8 cellular contexts compared by ENCODE assay signal in genomic region chr20:34705008-34705382, GRCh38. TPM values are rescaled to one million over a fixed set of nuclear protein-coding genes. Genes with fewer than 3 reads are reported as not detected.
DNase-seq lines count a peak whose midpoint lies in the region; ATAC-seq and TF ChIP-seq lines count a peak whose summit lies in the region.

No MANE protein-coding gene starts in this region.

- H3K27me3 Mint-ChIP-seq in memory B cell: peaks cover 4% of the 10 kb centered on the region

- H3K4me1 ChIP-seq in left ventricle myocardium inferior: peaks cover 61% of the 10 kb centered on the region
- H3K4me1 ChIP-seq in uterus: no peaks in the 10 kb centered on the region

- H3K27me3 ChIP-seq in left ventricle myocardium inferior (ENCODE audit: low read depth) (no peaks in the 10 kb centered on the region), uterus (no peaks in the 10 kb centered on the region)

- intact Hi-C loops in left ventricle myocardium inferior (cut with micrococcal nuclease) (no loop called here), cardiac septum (cut with DNase I) (loop anchor here (2.0 to 10.0 kb wide), 3 partner anchors 28 to 390 kb away; partner anchors contain the start of gene PIGU), uterus (cut with DNase I; ENCODE audit: low total_unique reads) (no loop called here)

- no peaks in the 10 kb centered on the region for H3K36me3 Mint-ChIP-seq in memory B cell

- ATAC-seq in memory B cell (ENCODE audit: low read depth): no peak

- peaks cover 24% of the 10 kb centered on the region for H3K4me1 Mint-ChIP-seq in memory B cell

- H3K4me3 ChIP-seq in left ventricle myocardium inferior (peak overlapping the region; percentile 79), uterus (peak overlapping the region; percentile 84 to 92)

- H3K36me3 ChIP-seq in left ventricle myocardium inferior (no peaks in the 10 kb centered on the region), uterus (no peaks in the 10 kb centered on the region)

- H3K27ac ChIP-seq in left ventricle myocardium inferior (replicated peaks): peak overlapping the region; percentile 99
- peak overlapping the region; percentile 98 for H3K27ac ChIP-seq in uterus

- H3K4me3 Mint-ChIP-seq in memory B cell: peak overlapping the region; percentile 89

- no peaks in the 10 kb centered on the region for H3K9me3 Mint-ChIP-seq in memory B cell

- DNase-seq in left ventricle myocardium inferior (no peak), cardiac septum (ENCODE audit: low spot score) (no peak), astrocyte of the hippocampus (ENCODE audit: low read depth, low spot score) (peak; percentile 21), memory B cell (ENCODE audit: low spot score in 2 of 2) (no peak), uterus (no peak), GDM1 (lab: John Stamatoyannopoulos, UW) (no peak)
- no peak for DNase-seq in activated effector memory CD4-positive, alpha-beta T cell treated with Interleukin-2 at 50 U/mL for 16 hours
- DNase-seq in stimulated activated CD4-positive, alpha-beta T cell treated with anti-CD3 and anti-CD28 coated beads, Interleukin-4, amount 100 ng/mL, for 4 hours: no peak

- TF ChIP-seq POLR2A in uterus (IDR thresholded peaks at IDR 0.05): no peak

- H3K27ac Mint-ChIP-seq in memory B cell: peak overlapping the region; percentile 99

- TF ChIP-seq CTCF in left ventricle myocardium inferior (IDR thresholded peaks at IDR 0.05; ENCODE audit: borderline replicate concordance): no peak
- no peak for TF ChIP-seq CTCF in uterus (IDR thresholded peaks at IDR 0.05)

- H3K9me3 ChIP-seq in left ventricle myocardium inferior (replicated peaks) (no peaks in the 10 kb centered on the region), uterus (no peaks in the 10 kb centered on the region)

RNA-seq across cellular contexts. Expression of gene TP53INP2, which starts 0.9 kb away (rescaled TPM):
- total RNA-seq in left ventricle myocardium inferior (132 TPM), cardiac septum (117 TPM), uterus (10 to 100 TPM in 1 of 4 donors, 1 to 10 TPM in 3; 1.2 to 23.2 (median 2.8) TPM)

RNA-seq across cellular contexts. Expression of gene PIGU, which starts 28.1 kb away (rescaled TPM):
- total RNA-seq in left ventricle myocardium inferior: 13.7 TPM
- 11.0 TPM for total RNA-seq in cardiac septum
- 10 to 100 TPM in 2 of 4 donors, 1 to 10 TPM in 2; 9.5 to 17.5 (median 12.5) TPM for total RNA-seq in uterus
